ENCODE assay signal across 14 cellular contexts in genomic region chr6:31358302-31358701, GRCh38. TPM values are rescaled to one million over a fixed set of nuclear protein-coding genes. Genes with fewer than 3 reads are reported as not detected.
A peak's percentile ranks its signal among the peaks of the same experiment; 100 is the strongest.
DNase-seq lines count a peak whose midpoint lies in the region; ATAC-seq, FAIRE-seq and TF ChIP-seq lines count a peak whose summit lies in the region.
"Had no signal": no experiment of that assay in that cellular context is flagged by ENCODE, and none has a peak within 500 bp of the region (broad histone marks: within the 10 kb centered on the region; RNA-seq: fewer than 3 reads in every experiment).

No MANE protein-coding gene starts in this region.

- no peaks in the 10 kb centered on the region for H3K23me2 ChIP-seq in H9 (ENCODE audit: insufficient read length, low read depth, low read length, poor library complexity, severe bottlenecking)

- TF ChIP-seq POLR2A in endothelial cell of umbilical vein (IDR thresholded peaks at IDR 0.05; ENCODE audit: low read depth, low read length): no peak

- H3K27ac ChIP-seq in endothelial cell of umbilical vein (ENCODE audit: insufficient read depth, low read depth, low read length) (no peak overlapping the region), thoracic aorta (no peak overlapping the region), H9 (ENCODE audit: insufficient read length, low read depth, low read length) (no peak overlapping the region)
- H3K27ac ChIP-seq: vagina had no signal

- no peak overlapping the region for H2BK20ac ChIP-seq in H9 (ENCODE audit: low read depth, low read length, poor library complexity, severe bottlenecking)

- H3K4me3 Mint-ChIP-seq in activated naive CD4-positive, alpha-beta T cell treated with anti-CD3 and anti-CD28 coated beads, Interleukin-2, amount 10 ng/mL, durations not matched to agents 7 days and 5 days: peak overlapping the region; percentile 96
- peak overlapping the region; percentile 95 for H3K4me3 Mint-ChIP-seq in T-helper 2 cell treated with Interferon-gamma antibody and Interleukin-4, amounts not matched to agents 5 μg/mL and 100 μg/mL, for 36 hours
- H3K4me3 Mint-ChIP-seq in H9: peak overlapping the region in 1 of 2 experiments; percentile 3; a peak in 1 of 5 replicates

- no peak overlapping the region for H3K23ac ChIP-seq in H9 (ENCODE audit: insufficient read length, low read depth, low read length)

- H3K4me1 Mint-ChIP-seq in activated naive CD4-positive, alpha-beta T cell treated with anti-CD3 and anti-CD28 coated beads, Interleukin-2, amount 10 ng/mL, durations not matched to agents 7 days and 5 days: peaks cover 46% of the 10 kb centered on the region
- H3K4me1 Mint-ChIP-seq in T-helper 2 cell treated with Interferon-gamma antibody and Interleukin-4, amounts not matched to agents 5 μg/mL and 100 μg/mL, for 36 hours (ENCODE audit: low read depth): peaks cover 43% of the 10 kb centered on the region
- peaks cover 4 to 8% of the 10 kb centered on the region in 2 experiments for H3K4me1 Mint-ChIP-seq in H9

- no TSS peak for BruUV-seq in endothelial cell of umbilical vein (replicated peaks; lab: Mats Ljungman, UMichigan)

- peak overlapping the region; percentile 99 for H3K27ac Mint-ChIP-seq in activated naive CD4-positive, alpha-beta T cell treated with anti-CD3 and anti-CD28 coated beads, Interleukin-2, amount 10 ng/mL, durations not matched to agents 7 days and 5 days
- peak overlapping the region; percentile 99 for H3K27ac Mint-ChIP-seq in T-helper 2 cell treated with Interferon-gamma antibody and Interleukin-4, amounts not matched to agents 5 μg/mL and 100 μg/mL, for 36 hours
- H3K27ac Mint-ChIP-seq in H9: no peak overlapping the region

- H4K20me1 ChIP-seq in endothelial cell of umbilical vein (replicated peaks; ENCODE audit: control insufficient read depth, extremely low read depth, insufficient read depth, low read length): no peaks in the 10 kb centered on the region
- H4K20me1 ChIP-seq in H9 (ENCODE audit: control insufficient read depth, insufficient read depth, insufficient read length): no peaks in the 10 kb centered on the region

- no peak overlapping the region for H3K18ac ChIP-seq in H9 (ENCODE audit: insufficient read length, low read depth, low read length)

- H3K14ac ChIP-seq in H9 (ENCODE audit: insufficient read depth, low read length): no peak overlapping the region

- H3K79me1 ChIP-seq in H9 (ENCODE audit: insufficient read depth, low read depth, low read length, poor library complexity, severe bottlenecking): no peaks in the 10 kb centered on the region

- WGBS in H9 (ENCODE audit: extremely low coverage, insufficient read length, low lambda C conversion rate): no CpG with 5 or more reads among the region's 4 CpGs

- no peak for ATAC-seq in thoracic aorta (ENCODE audit: insufficient number of reproducible peaks, low FRiP score, low read depth)
- ATAC-seq in left cardiac atrium: no peak

- H2BK120ac ChIP-seq in H9 (ENCODE audit: low read depth, low read length, poor library complexity, severe bottlenecking): no peak overlapping the region

- H4K8ac ChIP-seq in H9 (replicated peaks; ENCODE audit: insufficient read length, low read depth, low read length): no peak overlapping the region

- H3K9me3 ChIP-seq in endothelial cell of umbilical vein (replicated peaks; ENCODE audit: control insufficient read depth, insufficient read depth, low read length) (no peaks in the 10 kb centered on the region), thoracic aorta (no peaks in the 10 kb centered on the region), H9 (ENCODE audit: control insufficient read depth, low read depth, low read length) (no peaks in the 10 kb centered on the region)
- H3K9me3 ChIP-seq: vagina had no signal

- no peak overlapping the region for H2BK12ac ChIP-seq in H9 (ENCODE audit: insufficient read length, low read depth, low read length)

- no peak overlapping the region for H3K4me3 ChIP-seq in endothelial cell of umbilical vein (replicated peaks in 1 of 3; ENCODE audit: insufficient read depth in 1 of 3, low read depth in 1 of 3, low read length in 3 of 3)
- H3K4me3 ChIP-seq in thoracic aorta: peak overlapping the region; percentile 91

- CTCF ChIA-PET in activated naive CD4-positive, alpha-beta T cell treated with anti-CD3 and anti-CD28 coated beads, Interleukin-2, amount 10 ng/mL, durations not matched to agents 7 days and 5 days (lab: Charles Lee): interaction anchor here (1.2 to 2.0 kb wide), 3 partner anchors 9 to 223 kb away, joined by 4 to 8 read pairs (median 7); no protein-coding TSS in a partner anchor
- CTCF ChIA-PET in endothelial cell of umbilical vein (lab: Charles Lee): interaction anchor here (1.1 kb wide), 1 partner anchor 9 kb away, joined by 3 read pairs; no protein-coding TSS in a partner anchor

- no peak for TF ChIP-seq CTCF in endothelial cell of umbilical vein (IDR thresholded peaks at IDR 0.05; ENCODE audit: extremely low read depth in 1 of 2, insufficient read depth in 1 of 2, low read depth in 1 of 2, low read length in 2 of 2)
- no peak for TF ChIP-seq CTCF in thoracic aorta (IDR thresholded peaks at IDR 0.05)
- no peak for TF ChIP-seq CTCF in H9 (conservative IDR thresholded peaks at IDR 0.05)

- H2AK5ac ChIP-seq in H9 (ENCODE audit: insufficient read length, low read length): no peak overlapping the region

- H3K36me3 ChIP-seq in endothelial cell of umbilical vein (ENCODE audit: control insufficient read depth in 2 of 2, extremely low read depth in 1 of 2, insufficient read depth in 2 of 2, low read length in 2 of 2) (peaks cover 0 to 2% of the 10 kb centered on the region in 2 experiments), thoracic aorta (no peaks in the 10 kb centered on the region)

- H2BK15ac ChIP-seq in H9 (ENCODE audit: low read depth, low read length): no peak overlapping the region

- H3K4me2 ChIP-seq in endothelial cell of umbilical vein (ENCODE audit: insufficient read depth, low read length) (no peak overlapping the region), H9 (ENCODE audit: insufficient read depth, insufficient read length, low read length) (no peak overlapping the region)

- H3K9me1 ChIP-seq in endothelial cell of umbilical vein (replicated peaks; ENCODE audit: control insufficient read depth, extremely low read depth, insufficient read depth, low read length): no peaks in the 10 kb centered on the region

- peaks cover 6% of the 10 kb centered on the region for H3K27me3 Mint-ChIP-seq in activated naive CD4-positive, alpha-beta T cell treated with anti-CD3 and anti-CD28 coated beads, Interleukin-2, amount 10 ng/mL, durations not matched to agents 7 days and 5 days
- peaks cover 24% of the 10 kb centered on the region for H3K27me3 Mint-ChIP-seq in T-helper 2 cell treated with Interferon-gamma antibody and Interleukin-4, amounts not matched to agents 5 μg/mL and 100 μg/mL, for 36 hours (ENCODE audit: low read depth)
- H3K27me3 Mint-ChIP-seq in H9 (ENCODE audit: low read depth): peaks cover 93% of the 10 kb centered on the region

- intact Hi-C loops in endothelial cell of umbilical vein (cut with micrococcal nuclease) (no loop called here), left cardiac atrium (cut with DNase I) (no loop called here)

- POLR2A ChIA-PET in endothelial cell of umbilical vein (lab: Charles Lee): no interaction called here

- DNase-seq in activated naive CD4-positive, alpha-beta T cell treated with anti-CD3 and anti-CD28 coated beads, Interleukin-2, amount 10 ng/mL, durations not matched to agents 7 days and 5 days: no peak
- no peak for DNase-seq in activated naive CD4-positive, alpha-beta T cell treated with Interleukin-2 at 50 U/mL for 16 hours
- no peak for DNase-seq in T-helper 2 cell treated with Interferon-gamma antibody and Interleukin-4, amounts not matched to agents 5 μg/mL and 100 μg/mL, for 36 hours (ENCODE audit: low spot score)
- DNase-seq in endothelial cell of umbilical vein (ENCODE audit: low read depth, low spot score) (no peak), thoracic aorta (ENCODE audit: low spot score) (no peak), left cardiac atrium (no peak), H9 (no peak)
- DNase-seq in effector CD4-positive, alpha-beta T cell: no peak
- DNase-seq: central memory CD4-positive, alpha-beta T cell; Kasumi-1; NCI-H187 treated with DMSO at 0.1 percent for 48 hours; posterior cingulate gyrus; SIG-M5 had no signal

- H3K79me2 ChIP-seq in endothelial cell of umbilical vein (ENCODE audit: control insufficient read depth, insufficient read depth, low read length) (no peaks in the 10 kb centered on the region), H9 (ENCODE audit: insufficient read depth, low read length) (no peaks in the 10 kb centered on the region)

- H2AFZ ChIP-seq in endothelial cell of umbilical vein (ENCODE audit: low read depth, low read length) (no peak overlapping the region), H9 (ENCODE audit: low read length) (no peak overlapping the region)

- peaks cover 4% of the 10 kb centered on the region for H3K9me3 Mint-ChIP-seq in activated naive CD4-positive, alpha-beta T cell treated with anti-CD3 and anti-CD28 coated beads, Interleukin-2, amount 10 ng/mL, durations not matched to agents 7 days and 5 days
- peaks cover 4% of the 10 kb centered on the region for H3K9me3 Mint-ChIP-seq in T-helper 2 cell treated with Interferon-gamma antibody and Interleukin-4, amounts not matched to agents 5 μg/mL and 100 μg/mL, for 36 hours
- peaks cover 2 to 3% of the 10 kb centered on the region in 2 experiments; a peak in 4 of 5 replicates for H3K9me3 Mint-ChIP-seq in H9

- H3K4me1 ChIP-seq in endothelial cell of umbilical vein (ENCODE audit: control insufficient read depth, extremely low read depth, insufficient read depth, low read length): peaks cover 2% of the 10 kb centered on the region
- H3K4me1 ChIP-seq in thoracic aorta (ENCODE audit: control insufficient read depth in 1 of 2, low read depth in 2 of 2): peaks cover 0 to 15% of the 10 kb centered on the region in 2 donors
- no peaks in the 10 kb centered on the region for H3K4me1 ChIP-seq in H9 (ENCODE audit: insufficient read depth, low read length)

- no peak overlapping the region for H2BK5ac ChIP-seq in H9 (ENCODE audit: insufficient read length, low read length)

- H4K5ac ChIP-seq in H9 (ENCODE audit: insufficient read length, low read depth, low read length): no peak overlapping the region

- FAIRE-seq in endothelial cell of umbilical vein (lab: Jason Lieb, UNC): peak; percentile 50

- H4K91ac ChIP-seq in H9 (ENCODE audit: insufficient read length, low read depth, low read length): no peak overlapping the region

- H3K4ac ChIP-seq in H9 (ENCODE audit: low read depth, low read length): no peak overlapping the region

- dilution Hi-C loops in endothelial cell of umbilical vein (cut with MboI; ENCODE audit: extremely low pct_ligation_motif_present, low sequenced_read_pairs): no loop called here

- H3K27me3 ChIP-seq in endothelial cell of umbilical vein (ENCODE audit: control insufficient read depth in 2 of 2, insufficient read depth in 2 of 2, low read length in 2 of 2) (peaks cover 28 to 45% of the 10 kb centered on the region in 2 experiments), thoracic aorta (replicated peaks; ENCODE audit: insufficient read depth) (no peaks in the 10 kb centered on the region), H9 (ENCODE audit: insufficient read depth, low read length) (peaks cover 3% of the 10 kb centered on the region; the same call in 1 of the 2 replicates)
- H3K27me3 ChIP-seq: vagina had no signal

- H3K9ac ChIP-seq in endothelial cell of umbilical vein (replicated peaks; ENCODE audit: extremely low read depth, insufficient read depth, low read length) (no peak overlapping the region), H9 (ENCODE audit: extremely low read depth, insufficient read length, low read length) (no peak overlapping the region)

- no peak overlapping the region for H3T11ph ChIP-seq in H9 (ENCODE audit: low read length)

- no peak overlapping the region for H3K56ac ChIP-seq in H9 (ENCODE audit: insufficient read length, low read depth, low read length)

- H3K36me3 Mint-ChIP-seq in activated naive CD4-positive, alpha-beta T cell treated with anti-CD3 and anti-CD28 coated beads, Interleukin-2, amount 10 ng/mL, durations not matched to agents 7 days and 5 days: peaks cover 38% of the 10 kb centered on the region
- peaks cover 37% of the 10 kb centered on the region for H3K36me3 Mint-ChIP-seq in T-helper 2 cell treated with Interferon-gamma antibody and Interleukin-4, amounts not matched to agents 5 μg/mL and 100 μg/mL, for 36 hours (ENCODE audit: low read depth)
- H3K36me3 Mint-ChIP-seq in H9 (ENCODE audit: insufficient read depth in 1 of 3, low read depth in 3 of 3): peaks cover 6 to 18% (median 12%) of the 10 kb centered on the region in 3 experiments

RNA-seq across cellular contexts. Expression of gene HLA-B, which starts 1.3 kb away (rescaled TPM):
- total RNA-seq in endothelial cell of umbilical vein (111 and 126 TPM in 2 replicates), thoracic aorta (100 to 1,000 TPM; 552 to 852 TPM), left cardiac atrium (100 to 1,000 TPM; 609 to 632 TPM), H9 (2021) (68.6 and 70.7 TPM in 2 replicates)
- 119 and 151 TPM in 2 replicates for polyA plus RNA-seq in endothelial cell of umbilical vein
- 77.9 and 94.6 TPM in 2 replicates for polyA plus RNA-seq in endothelial cell of umbilical vein (2011; cell fraction: cytosol; rRNA removed)
- polyA plus RNA-seq in endothelial cell of umbilical vein (2011; cell fraction: nucleus; rRNA removed): 87.5 and 110 TPM in 2 replicates
- polyA plus RNA-seq in endothelial cell of umbilical vein (2012): 195 and 229 TPM in 2 replicates
- polyA minus RNA-seq in endothelial cell of umbilical vein: 49.1 and 98.7 TPM in 2 replicates
- 67.2 TPM for polyA minus RNA-seq in endothelial cell of umbilical vein (2011; cell fraction: cytosol; rRNA and poly(A)+ RNA removed)
- 19.8 and 24.8 TPM in 2 replicates for polyA minus RNA-seq in endothelial cell of umbilical vein (2011; cell fraction: nucleus; rRNA and poly(A)+ RNA removed)

RNA-seq across cellular contexts. Expression of gene MICA, which starts 45.1 kb away (rescaled TPM):
- total RNA-seq in endothelial cell of umbilical vein: 42.5 and 45.2 TPM in 2 replicates
- 99.3 and 101 TPM in 2 replicates for polyA plus RNA-seq in endothelial cell of umbilical vein
- polyA plus RNA-seq in endothelial cell of umbilical vein (2011; cell fraction: cytosol; rRNA removed): 90.1 and 96.4 TPM in 2 replicates
- polyA plus RNA-seq in endothelial cell of umbilical vein (2011; cell fraction: nucleus; rRNA removed): 78.3 and 83.9 TPM in 2 replicates
- 63.2 and 84.8 TPM in 2 replicates for polyA plus RNA-seq in endothelial cell of umbilical vein (2012)
- 78.6 and 95.4 TPM in 2 replicates for polyA minus RNA-seq in endothelial cell of umbilical vein
- polyA minus RNA-seq in endothelial cell of umbilical vein (2011; cell fraction: cytosol; rRNA and poly(A)+ RNA removed): 19.3 TPM
- polyA minus RNA-seq in endothelial cell of umbilical vein (2011; cell fraction: nucleus; rRNA and poly(A)+ RNA removed): 17.1 and 21.6 TPM in 2 replicates
- total RNA-seq in thoracic aorta: 10 to 100 TPM; 15.0 to 16.4 TPM
- total RNA-seq in left cardiac atrium: 10 to 100 TPM; 10.0 to 11.3 TPM
- 8.5 and 8.8 TPM in 2 replicates for total RNA-seq in H9 (2021)

Comparison
In these comparisons a context has a peak if more than half of its experiments do, and no peak if none do; other contexts are left out.
1. H3K27ac Mint-ChIP-seq: peak in activated naive CD4-positive, alpha-beta T cell treated with anti-CD3 and anti-CD28 coated beads, Interleukin-2, amount 10 ng/mL, durations not matched to agents 7 days and 5 days (single experiment) and T-helper 2 cell treated with Interferon-gamma antibody and Interleukin-4, amounts not matched to agents 5 μg/mL and 100 μg/mL, for 36 hours (single experiment); none in H9 (0 of 3).